10 cellular contexts compared by ENCODE assay signal in genomic region chr16:31010943-31011342, GRCh38. TPM values are rescaled to one million over a fixed set of nuclear protein-coding genes. Genes with fewer than 3 reads are reported as not detected.
DNase-seq lines count a peak whose midpoint lies in the region; ATAC-seq and TF ChIP-seq lines count a peak whose summit lies in the region.
"Had no signal": no experiment of that assay in that cellular context is flagged by ENCODE, and none has a peak within 500 bp of the region (broad histone marks: within the 10 kb centered on the region; RNA-seq: fewer than 3 reads in every experiment).

No MANE protein-coding gene starts in this region.

- H3K27me3 Mint-ChIP-seq in natural killer cell (ENCODE audit: low read depth in 2 of 2) (peaks cover 32 to 52% of the 10 kb centered on the region in 2 donors), immature natural killer cell (ENCODE audit: low read depth in 3 of 3) (peaks cover 15 to 22% (median 17%) of the 10 kb centered on the region in 3 donors)
- H3K27me3 Mint-ChIP-seq in natural killer cell treated with Interleukin-12 subunit alpha and Interleukin-12 subunit beta and Interleukin-15 and Interleukin-18, amount 100 ng/mL, for 72 hours = peaks cover 39 to 45% of the 10 kb centered on the region in 2 donors
- H3K27me3 Mint-ChIP-seq in activated naive CD8-positive, alpha-beta T cell treated with anti-CD3 and anti-CD28 coated beads, Interleukin-2, amount 50 U/mL, for 24 hours = peaks cover 25% of the 10 kb centered on the region

- H3K4me3 ChIP-seq in thymus (ENCODE audit: low read length) = peak overlapping the region; percentile 50
- H3K4me3 ChIP-seq: gastrocnemius medialis had no signal

- H3K4me3 Mint-ChIP-seq in natural killer cell (peak overlapping the region; percentile 4), immature natural killer cell (peak overlapping the region; percentile 15 to 60 (median 46))
- H3K4me3 Mint-ChIP-seq in natural killer cell treated with Interleukin-12 subunit alpha and Interleukin-12 subunit beta and Interleukin-15 and Interleukin-18, amount 100 ng/mL, for 72 hours = no peak overlapping the region
- H3K4me3 Mint-ChIP-seq in activated naive CD8-positive, alpha-beta T cell treated with anti-CD3 and anti-CD28 coated beads, Interleukin-2, amount 50 U/mL, for 24 hours = peak overlapping the region; percentile 56

- H3K27ac ChIP-seq in thymus (ENCODE audit: low read depth) = no peak overlapping the region
- H3K27ac ChIP-seq: gastrocnemius medialis had no signal

- peak in 1 of 3 donors; percentile 5 for ATAC-seq in natural killer cell
- no peak for ATAC-seq in natural killer cell treated with Interleukin-12 subunit alpha and Interleukin-12 subunit beta and Interleukin-15 and Interleukin-18, amount 100 ng/mL, for 72 hours
- peak; percentile 11 for ATAC-seq in activated naive CD8-positive, alpha-beta T cell treated with anti-CD3 and anti-CD28 coated beads, Interleukin-2, amount 50 U/mL, for 24 hours
- ATAC-seq in HG03565 (IDR thresholded peaks at IDR 0.05; ENCODE audit: unreplicated experiment) = no peak
- no peak for ATAC-seq in GM21423 (IDR thresholded peaks at IDR 0.05; ENCODE audit: unreplicated experiment)
- ATAC-seq: gastrocnemius medialis had no signal

- H3K36me3 Mint-ChIP-seq in natural killer cell (no peaks in the 10 kb centered on the region), immature natural killer cell (no peaks in the 10 kb centered on the region)
- no peaks in the 10 kb centered on the region for H3K36me3 Mint-ChIP-seq in natural killer cell treated with Interleukin-12 subunit alpha and Interleukin-12 subunit beta and Interleukin-15 and Interleukin-18, amount 100 ng/mL, for 72 hours
- H3K36me3 Mint-ChIP-seq in activated naive CD8-positive, alpha-beta T cell treated with anti-CD3 and anti-CD28 coated beads, Interleukin-2, amount 50 U/mL, for 24 hours (ENCODE audit: low read depth) = no peaks in the 10 kb centered on the region

- H3K9me3 ChIP-seq in thymus (ENCODE audit: control insufficient read depth) = no peaks in the 10 kb centered on the region
- H3K9me3 ChIP-seq: gastrocnemius medialis had no signal

- H3K27me3 ChIP-seq in thymus (ENCODE audit: control insufficient read depth, insufficient read depth) = peaks cover 12% of the 10 kb centered on the region

- H3K4me1 ChIP-seq in thymus (ENCODE audit: control insufficient read depth, insufficient read depth, low read length) = no peaks in the 10 kb centered on the region
- H3K4me1 ChIP-seq: gastrocnemius medialis had no signal

- DNase-seq in natural killer cell = no peak
- DNase-seq in natural killer cell treated with Interleukin-12 subunit alpha and Interleukin-12 subunit beta and Interleukin-15 and Interleukin-18, amount 100 ng/mL, for 72 hours (ENCODE audit: low spot score) = no peak
- no peak for DNase-seq in activated naive CD8-positive, alpha-beta T cell treated with anti-CD3 and anti-CD28 coated beads, Interleukin-2, amount 50 U/mL, for 24 hours
- DNase-seq in immature natural killer cell = no peak
- no peak for DNase-seq in NCI-H345 (lab: John Stamatoyannopoulos, UW)
- DNase-seq: DND-41, gastrocnemius medialis had no signal

- TF ChIP-seq CTCF in natural killer cell (IDR thresholded peaks at IDR 0.05) = no peak

- intact Hi-C loops in natural killer cell (cut with micrococcal nuclease) = no loop called here

- H3K27ac Mint-ChIP-seq in natural killer cell (no peak overlapping the region), immature natural killer cell (no peak overlapping the region)
- H3K27ac Mint-ChIP-seq in natural killer cell treated with Interleukin-12 subunit alpha and Interleukin-12 subunit beta and Interleukin-15 and Interleukin-18, amount 100 ng/mL, for 72 hours = no peak overlapping the region
- H3K27ac Mint-ChIP-seq in activated naive CD8-positive, alpha-beta T cell treated with anti-CD3 and anti-CD28 coated beads, Interleukin-2, amount 50 U/mL, for 24 hours = no peak overlapping the region

- WGBS in thymus = 21% methylated on average over 14 of the region's 14 CpGs

- H3K9me3 Mint-ChIP-seq in natural killer cell = no peaks in the 10 kb centered on the region
- H3K9me3 Mint-ChIP-seq in natural killer cell treated with Interleukin-12 subunit alpha and Interleukin-12 subunit beta and Interleukin-15 and Interleukin-18, amount 100 ng/mL, for 72 hours = no peaks in the 10 kb centered on the region
- no peaks in the 10 kb centered on the region for H3K9me3 Mint-ChIP-seq in activated naive CD8-positive, alpha-beta T cell treated with anti-CD3 and anti-CD28 coated beads, Interleukin-2, amount 50 U/mL, for 24 hours
- H3K9me3 Mint-ChIP-seq in immature natural killer cell = peaks cover 0 to 2% (median 0%) of the 10 kb centered on the region in 6 donors

- peaks cover 0 to 20% of the 10 kb centered on the region in 2 donors for H3K4me1 Mint-ChIP-seq in natural killer cell
- H3K4me1 Mint-ChIP-seq in natural killer cell treated with Interleukin-12 subunit alpha and Interleukin-12 subunit beta and Interleukin-15 and Interleukin-18, amount 100 ng/mL, for 72 hours (ENCODE audit: low read depth in 2 of 2) = peaks cover 6 to 15% of the 10 kb centered on the region in 2 donors
- H3K4me1 Mint-ChIP-seq in activated naive CD8-positive, alpha-beta T cell treated with anti-CD3 and anti-CD28 coated beads, Interleukin-2, amount 50 U/mL, for 24 hours = peaks cover 12% of the 10 kb centered on the region
- peaks cover 0 to 10% of the 10 kb centered on the region in 2 donors for H3K4me1 Mint-ChIP-seq in immature natural killer cell

- H3K36me3 ChIP-seq in thymus (ENCODE audit: control insufficient read depth, insufficient read depth) = no peaks in the 10 kb centered on the region
- H3K36me3 ChIP-seq: gastrocnemius medialis had no signal

RNA-seq across cellular contexts. Expression of gene STX1B, which starts 0.5 kb away (rescaled TPM):
- total RNA-seq in natural killer cell = 1 to 10 TPM in 1 of 3 donors, under 1 TPM in 2; 0.14 to 1.6 (median 0.32) TPM
- under 1 TPM; 0.05 to 0.50 TPM for total RNA-seq in natural killer cell treated with Interleukin-12 subunit alpha and Interleukin-12 subunit beta and Interleukin-15 and Interleukin-18, amount 100 ng/mL, for 72 hours
- polyA plus RNA-seq in immature natural killer cell (not detected), thymus (1.0 TPM)

RNA-seq across cellular contexts. Expression of gene STX4, which starts 22.4 kb away (rescaled TPM):
- total RNA-seq in natural killer cell = 100 to 1,000 TPM; 128 to 145 (median 133) TPM
- total RNA-seq in natural killer cell treated with Interleukin-12 subunit alpha and Interleukin-12 subunit beta and Interleukin-15 and Interleukin-18, amount 100 ng/mL, for 72 hours = 10 to 100 TPM; 85.1 to 92.0 TPM
- polyA plus RNA-seq in immature natural killer cell = 10 to 100 TPM; 31.3 to 46.4 (median 33.3) TPM
- 108 TPM for polyA plus RNA-seq in thymus

RNA-seq across cellular contexts. Expression of gene HSD3B7, which starts 25.9 kb away (rescaled TPM):
- total RNA-seq in natural killer cell = 1 to 10 TPM in 1 of 3 donors, under 1 TPM in 2; 0.26 to 2.1 (median 0.39) TPM
- total RNA-seq in natural killer cell treated with Interleukin-12 subunit alpha and Interleukin-12 subunit beta and Interleukin-15 and Interleukin-18, amount 100 ng/mL, for 72 hours = 1 to 10 TPM; 2.3 to 5.3 TPM
- not detected for polyA plus RNA-seq in immature natural killer cell
- 8.4 TPM for polyA plus RNA-seq in thymus

RNA-seq across cellular contexts. Expression of gene SETD1A, which starts 53.4 kb away (rescaled TPM):
- 10 to 100 TPM; 32.9 to 34.5 (median 33.9) TPM for total RNA-seq in natural killer cell
- total RNA-seq in natural killer cell treated with Interleukin-12 subunit alpha and Interleukin-12 subunit beta and Interleukin-15 and Interleukin-18, amount 100 ng/mL, for 72 hours = 10 to 100 TPM; 27.5 to 40.0 TPM
- polyA plus RNA-seq in immature natural killer cell (1 to 10 TPM in 2 of 3 donors, not detected in 1; 1.8 to 2.4 TPM), thymus (13.1 TPM)
